ENCODE assay signal across 5 cellular contexts in genomic region chr2:204171432-204171960, GRCh38.
"Had no signal": no experiment of that assay in that cellular context is flagged by ENCODE, and none has a peak within 500 bp of the region (broad histone marks: within the 10 kb centered on the region; RNA-seq: fewer than 3 reads in every experiment).

No MANE protein-coding gene starts in this region.

- H3K4me3 ChIP-seq: K562 had no signal

- ATAC-seq: K562 had no signal

- DNase-seq: GOT3, H7, HCEC 1CT, IMR-90 had no signal
